1 cellular context compared by ENCODE assay signal in the genomic region with DNA sequence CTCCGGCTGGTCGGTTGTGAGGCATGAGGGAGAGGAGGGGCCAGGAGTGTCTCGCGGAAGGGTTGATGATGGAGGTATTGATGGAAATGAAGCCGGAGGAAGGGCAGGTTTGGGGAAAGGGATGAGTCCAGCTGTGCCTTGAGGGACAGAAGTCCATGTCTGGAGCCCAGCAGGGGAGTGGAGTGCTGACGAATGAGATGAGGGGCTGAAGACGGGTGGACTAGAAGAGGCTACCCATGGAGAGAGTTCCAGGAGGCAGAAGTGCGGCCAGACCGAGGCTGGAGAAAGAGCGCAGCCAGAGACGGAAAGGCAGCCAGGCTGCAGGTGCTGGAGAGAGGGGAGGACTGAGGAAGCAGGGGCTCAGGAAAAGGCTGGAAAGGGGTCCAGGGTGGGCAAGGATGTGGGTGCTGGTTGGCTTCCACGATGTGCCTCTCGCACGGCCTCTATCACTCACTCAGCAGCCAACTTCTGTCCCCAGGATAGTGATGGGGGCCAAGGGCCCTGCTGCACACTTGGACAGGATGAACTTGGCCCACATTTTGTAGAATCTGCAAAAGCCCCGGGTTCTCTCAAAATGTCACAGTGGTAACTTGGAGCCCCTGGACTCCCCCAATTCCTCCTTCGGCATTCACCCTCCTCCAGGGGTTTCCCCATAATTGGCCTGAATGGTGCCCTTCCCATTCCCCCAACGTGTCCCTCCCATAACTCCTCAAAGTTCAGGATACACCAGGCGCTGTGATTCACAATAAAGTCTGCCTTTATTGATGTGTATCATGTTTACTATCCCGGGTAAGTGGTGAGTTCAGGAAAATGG.
TF ChIP-seq lines count a peak whose summit lies in the region.

No MANE protein-coding gene starts in this region.

TF ChIP-seq in HEK293, 187 proteins besides CTCF, POLR2A, EP300 and RAD21 (continued from another document):
- TF ChIP-seq YY1 (tag by site-specific recombination; IDR thresholded peaks at IDR 0.05) (no peak; the same call in 1 of the 2 replicates), ZNF121 (tag by site-specific recombination; IDR thresholded peaks at IDR 0.05) (no peak), ZNF660 (tag by site-specific recombination; IDR thresholded peaks at IDR 0.05) (no peak), ZBTB10 (tag by site-specific recombination; IDR thresholded peaks at IDR 0.05) (0 out of 2 replicates have a peak, but pooled peaks have one; percentile 0), ZIC2 (tag by site-specific recombination; IDR thresholded peaks at IDR 0.05) (peak; percentile 88), ZBTB17 (tag by site-specific recombination; IDR thresholded peaks at IDR 0.05) (peak; percentile 93), OSR2 (tag by site-specific recombination; IDR thresholded peaks at IDR 0.05) (0 out of 2 replicates have a peak, but pooled peaks have one; percentile 21), ZNF2 (tag by site-specific recombination; IDR thresholded peaks at IDR 0.05) (peak; percentile 11; the same call in 1 of the 2 replicates), ZNF354C (tag by site-specific recombination; IDR thresholded peaks at IDR 0.05; ENCODE audit: borderline replicate concordance, low read depth) (no peak)
- TF ChIP-seq, protein P1, sequence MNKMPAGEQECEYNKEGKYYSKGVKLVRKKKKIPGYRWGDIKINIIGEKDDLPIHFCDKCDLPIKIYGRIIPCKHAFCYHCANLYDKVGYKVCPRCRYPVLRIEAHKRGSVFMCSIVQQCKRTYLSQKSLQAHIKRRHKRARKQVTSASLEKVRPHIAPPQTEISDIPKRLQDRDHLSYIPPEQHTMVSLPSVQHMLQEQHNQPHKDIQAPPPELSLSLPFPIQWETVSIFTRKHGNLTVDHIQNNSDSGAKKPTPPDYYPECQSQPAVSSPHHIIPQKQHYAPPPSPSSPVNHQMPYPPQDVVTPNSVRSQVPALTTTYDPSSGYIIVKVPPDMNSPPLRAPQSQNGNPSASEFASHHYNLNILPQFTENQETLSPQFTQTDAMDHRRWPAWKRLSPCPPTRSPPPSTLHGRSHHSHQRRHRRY (tag by site-specific recombination; IDR thresholded peaks at IDR 0.05): no peak
- TF ChIP-seq, protein P2, sequence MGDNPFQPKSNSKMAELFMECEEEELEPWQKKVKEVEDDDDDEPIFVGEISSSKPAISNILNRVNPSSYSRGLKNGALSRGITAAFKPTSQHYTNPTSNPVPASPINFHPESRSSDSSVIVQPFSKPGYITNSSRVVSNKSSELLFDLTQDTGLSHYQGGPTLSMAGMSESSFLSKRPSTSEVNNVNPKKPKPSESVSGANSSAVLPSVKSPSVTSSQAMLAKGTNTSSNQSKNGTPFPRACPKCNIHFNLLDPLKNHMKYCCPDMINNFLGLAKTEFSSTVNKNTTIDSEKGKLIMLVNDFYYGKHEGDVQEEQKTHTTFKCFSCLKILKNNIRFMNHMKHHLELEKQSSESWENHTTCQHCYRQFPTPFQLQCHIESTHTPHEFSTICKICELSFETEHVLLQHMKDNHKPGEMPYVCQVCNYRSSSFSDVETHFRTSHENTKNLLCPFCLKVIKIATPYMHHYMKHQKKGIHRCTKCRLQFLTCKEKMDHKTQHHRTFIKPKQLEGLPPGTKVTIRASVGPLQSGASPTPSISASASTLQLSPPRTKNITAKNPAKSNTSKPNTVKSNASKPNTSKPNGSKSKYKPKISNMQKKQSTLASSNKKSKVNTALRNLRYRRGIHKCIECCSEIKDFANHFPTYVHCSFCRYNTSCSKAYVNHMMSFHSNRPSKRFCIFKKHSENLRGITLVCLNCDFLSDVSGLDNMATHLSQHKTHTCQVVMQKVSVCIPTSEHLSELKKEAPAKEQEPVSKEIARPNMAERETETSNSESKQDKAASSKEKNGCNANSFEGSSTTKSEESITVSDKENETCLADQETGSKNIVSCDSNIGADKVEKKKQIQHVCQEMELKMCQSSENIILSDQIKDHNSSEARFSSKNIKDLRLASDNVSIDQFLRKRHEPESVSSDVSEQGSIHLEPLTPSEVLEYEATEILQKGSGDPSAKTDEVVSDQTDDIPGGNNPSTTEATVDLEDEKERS (tag by site-specific recombination; IDR thresholded peaks at IDR 0.05): peak; percentile 46; the same call in 1 of the 2 replicates
- TF ChIP-seq, protein P3, sequence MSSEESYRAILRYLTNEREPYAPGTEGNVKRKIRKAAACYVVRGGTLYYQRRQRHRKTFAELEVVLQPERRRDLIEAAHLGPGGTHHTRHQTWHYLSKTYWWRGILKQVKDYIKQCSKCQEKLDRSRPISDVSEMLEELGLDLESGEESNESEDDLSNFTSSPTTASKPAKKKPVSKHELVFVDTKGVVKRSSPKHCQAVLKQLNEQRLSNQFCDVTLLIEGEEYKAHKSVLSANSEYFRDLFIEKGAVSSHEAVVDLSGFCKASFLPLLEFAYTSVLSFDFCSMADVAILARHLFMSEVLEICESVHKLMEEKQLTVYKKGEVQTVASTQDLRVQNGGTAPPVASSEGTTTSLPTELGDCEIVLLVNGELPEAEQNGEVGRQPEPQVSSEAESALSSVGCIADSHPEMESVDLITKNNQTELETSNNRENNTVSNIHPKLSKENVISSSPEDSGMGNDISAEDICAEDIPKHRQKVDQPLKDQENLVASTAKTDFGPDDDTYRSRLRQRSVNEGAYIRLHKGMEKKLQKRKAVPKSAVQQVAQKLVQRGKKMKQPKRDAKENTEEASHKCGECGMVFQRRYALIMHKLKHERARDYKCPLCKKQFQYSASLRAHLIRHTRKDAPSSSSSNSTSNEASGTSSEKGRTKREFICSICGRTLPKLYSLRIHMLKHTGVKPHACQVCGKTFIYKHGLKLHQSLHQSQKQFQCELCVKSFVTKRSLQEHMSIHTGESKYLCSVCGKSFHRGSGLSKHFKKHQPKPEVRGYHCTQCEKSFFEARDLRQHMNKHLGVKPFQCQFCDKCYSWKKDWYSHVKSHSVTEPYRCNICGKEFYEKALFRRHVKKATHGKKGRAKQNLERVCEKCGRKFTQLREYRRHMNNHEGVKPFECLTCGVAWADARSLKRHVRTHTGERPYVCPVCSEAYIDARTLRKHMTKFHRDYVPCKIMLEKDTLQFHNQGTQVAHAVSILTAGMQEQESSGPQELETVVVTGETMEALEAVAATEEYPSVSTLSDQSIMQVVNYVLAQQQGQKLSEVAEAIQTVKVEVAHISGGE (tag by site-specific recombination; conservative IDR thresholded peaks at IDR 0.05; ENCODE audit: low read depth): no peak; the same call in 1 of the 2 replicates
